ENCODE assay signal across 20 cellular contexts in genomic region chr20:52302736-52303135, GRCh38.
"Had no signal": no experiment of that assay in that cellular context is flagged by ENCODE, and none has a peak within 500 bp of the region (broad histone marks: within the 10 kb centered on the region; RNA-seq: fewer than 3 reads in every experiment).

No MANE protein-coding gene starts in this region.

- H3K27ac Mint-ChIP-seq: memory B cell; natural killer cell treated with Interleukin-12 subunit alpha and Interleukin-12 subunit beta and Interleukin-15 and Interleukin-18, amount 100 ng/mL, for 72 hours; progenitor cell of endocrine pancreas had no signal

- H3K4me1 Mint-ChIP-seq: memory B cell had no signal

- H3K4me3 Mint-ChIP-seq: memory B cell; natural killer cell treated with Interleukin-12 subunit alpha and Interleukin-12 subunit beta and Interleukin-15 and Interleukin-18, amount 100 ng/mL, for 72 hours had no signal

- H3K9me3 Mint-ChIP-seq: memory B cell; natural killer cell treated with Interleukin-12 subunit alpha and Interleukin-12 subunit beta and Interleukin-15 and Interleukin-18, amount 100 ng/mL, for 72 hours had no signal

- DNase-seq: colonic mucosa; dermis blood vessel endothelial cell; esophagus squamous epithelium; foreskin fibroblast; kidney; left cardiac atrium; left ventricle myocardium inferior; lower lobe of right lung; midbrain; occipital lobe; pancreas; right cardiac atrium; small intestine; stimulated activated CD4-positive, alpha-beta T cell treated with anti-CD3 and anti-CD28 coated beads, Interleukin-12 subunit alpha, Interleukin-12 subunit beta, amount 100 ng/mL, for 4 hours; stimulated activated CD4-positive, alpha-beta T cell treated with anti-CD3 and anti-CD28 coated beads, Interleukin-2, amount 100 ng/mL, for 48 hours; trophoblast cell had no signal

- ATAC-seq: gastroesophageal sphincter; left cardiac atrium; lower lobe of right lung; natural killer cell treated with Interleukin-12 subunit alpha and Interleukin-12 subunit beta and Interleukin-15 and Interleukin-18, amount 100 ng/mL, for 72 hours; pancreas; right cardiac atrium had no signal

- H3K36me3 Mint-ChIP-seq: memory B cell; natural killer cell treated with Interleukin-12 subunit alpha and Interleukin-12 subunit beta and Interleukin-15 and Interleukin-18, amount 100 ng/mL, for 72 hours had no signal
